10 cellular contexts compared by ENCODE assay signal in genomic region chr21:35503646-35504045, GRCh38.
DNase-seq lines count a peak whose midpoint lies in the region; ATAC-seq and FAIRE-seq lines count a peak whose summit lies in the region.
"Had no signal": no experiment of that assay in that cellular context is flagged by ENCODE, and none has a peak within 500 bp of the region (broad histone marks: within the 10 kb centered on the region; RNA-seq: fewer than 3 reads in every experiment).

No MANE protein-coding gene starts in this region.

- H2AK5ac ChIP-seq in mesenchymal stem cell (ENCODE audit: low read length, severe bottlenecking) = no peak overlapping the region

- no peaks in the 10 kb centered on the region for H3K9me3 Mint-ChIP-seq in activated naive CD8-positive, alpha-beta T cell (ENCODE audit: low read depth)

- H4K20me1 ChIP-seq in BLaER1 = no peaks in the 10 kb centered on the region

- no peaks in the 10 kb centered on the region for H3K9me3 ChIP-seq in BLaER1
- no peaks in the 10 kb centered on the region for H3K9me3 ChIP-seq in mesenchymal stem cell (ENCODE audit: control insufficient read depth, low read length)

- H4K8ac ChIP-seq in mesenchymal stem cell (ENCODE audit: low read length) = no peak overlapping the region

- no peak overlapping the region for H3K14ac ChIP-seq in mesenchymal stem cell (ENCODE audit: low read length in 2 of 2)

- H3K4me3 ChIP-seq in BLaER1 (no peak overlapping the region), mesenchymal stem cell (ENCODE audit: insufficient read depth in 1 of 2, low read depth in 1 of 2, low read length in 2 of 2) (no peak overlapping the region)

- no peaks in the 10 kb centered on the region for H3K36me3 Mint-ChIP-seq in activated naive CD8-positive, alpha-beta T cell

- no peak overlapping the region for H2BK15ac ChIP-seq in mesenchymal stem cell (ENCODE audit: low read depth, poor library complexity, severe bottlenecking)

- no peak overlapping the region for H2BK5ac ChIP-seq in mesenchymal stem cell (ENCODE audit: low read depth, low read length, poor library complexity, severe bottlenecking)

- ATAC-seq in GM21526 (IDR thresholded peaks at IDR 0.05; ENCODE audit: low FRiP score, unreplicated experiment) = no peak

- no peak overlapping the region for H3K4ac ChIP-seq in mesenchymal stem cell (ENCODE audit: low read depth in 1 of 2, low read length in 2 of 2)

- no peak overlapping the region for H4K91ac ChIP-seq in mesenchymal stem cell (ENCODE audit: low read length)

- no peak overlapping the region for H2BK12ac ChIP-seq in mesenchymal stem cell (ENCODE audit: low read length in 2 of 2)

- WGBS in mesenchymal stem cell = 67% methylated on average over 4 of the region's 5 CpGs

- peak overlapping the region in 1 of 2 experiments; percentile 70 for H3K18ac ChIP-seq in mesenchymal stem cell (ENCODE audit: low read depth in 1 of 2, low read length in 2 of 2)

- H3K79me1 ChIP-seq in mesenchymal stem cell (replicated peaks; ENCODE audit: low read length, poor library complexity, severe bottlenecking) = no peaks in the 10 kb centered on the region

- H2AFZ ChIP-seq in mesenchymal stem cell (ENCODE audit: low read depth, low read length) = no peak overlapping the region

- no peak overlapping the region for H3K23ac ChIP-seq in mesenchymal stem cell (ENCODE audit: low read length in 2 of 2)

- in situ Hi-C loops in ACHN (cut with HindIII; ENCODE audit: low pct_ligation_motif_present, low pct_unique_long_range_greater_than_20kb, low sequenced_read_pairs) = no loop called here

- H3K4me3 Mint-ChIP-seq in activated naive CD8-positive, alpha-beta T cell = peak overlapping the region; percentile 65

- H3K27me3 ChIP-seq in BLaER1 (no peaks in the 10 kb centered on the region), mesenchymal stem cell (ENCODE audit: control insufficient read depth in 1 of 2, insufficient read depth in 1 of 2, low read length in 2 of 2) (peaks cover 0 to 17% of the 10 kb centered on the region in 2 experiments)

- H3K27ac ChIP-seq in BLaER1 (peak overlapping the region; percentile 49), mesenchymal stem cell (ENCODE audit: low read length, poor library complexity, severe bottlenecking) (no peak overlapping the region)

- H3K36me3 ChIP-seq in BLaER1 (no peaks in the 10 kb centered on the region), mesenchymal stem cell (ENCODE audit: control insufficient read depth in 1 of 2, insufficient read depth in 2 of 2, low read depth in 1 of 2, low read length in 2 of 2) (no peaks in the 10 kb centered on the region)

- no peak overlapping the region for H2BK120ac ChIP-seq in mesenchymal stem cell (ENCODE audit: low read depth, low read length)

- DNase-seq in HT1080 (ENCODE audit: low read depth) (peak; percentile 3), mesenchymal stem cell (peak; percentile 14), ACHN (no peak), T1000 (lab: John Stamatoyannopoulos, UW) (no peak), HTR-8/SVneo (ENCODE audit: insufficient read length, low spot score) (no peak)
- DNase-seq: DMS79 had no signal

- peak overlapping the region; percentile 92 for H3K27ac Mint-ChIP-seq in activated naive CD8-positive, alpha-beta T cell

- H3K27me3 Mint-ChIP-seq in activated naive CD8-positive, alpha-beta T cell = no peaks in the 10 kb centered on the region

- H3K4me1 ChIP-seq in BLaER1 (peaks cover 56% of the 10 kb centered on the region), mesenchymal stem cell (ENCODE audit: control insufficient read depth, insufficient read depth, low read depth, low read length) (no peaks in the 10 kb centered on the region)

- H3K9ac ChIP-seq in BLaER1 (0 out of 2 replicates have a peak overlapping the region, but pooled peaks have one; percentile 15), mesenchymal stem cell (ENCODE audit: low read length) (peak overlapping the region; percentile 66)

- FAIRE-seq in HTR-8/SVneo (lab: Jason Lieb, UNC) = no peak
- FAIRE-seq: keratinocyte had no signal

- H3K4me2 ChIP-seq in BLaER1 (peak overlapping the region; percentile 67), mesenchymal stem cell (ENCODE audit: low read length, poor library complexity, severe bottlenecking) (no peak overlapping the region)

- peaks cover 40% of the 10 kb centered on the region for H3K4me1 Mint-ChIP-seq in activated naive CD8-positive, alpha-beta T cell (ENCODE audit: low read depth)

Comparison
In these comparisons a context has a peak if more than half of its experiments do, and no peak if none do; other contexts are left out.
1. DNase-seq: peak in HT1080 (single experiment) and mesenchymal stem cell (single experiment); none in ACHN (single experiment), T1000 (single experiment) and HTR-8/SVneo (single experiment).